8 cellular contexts compared by ENCODE assay signal in the genomic region with DNA sequence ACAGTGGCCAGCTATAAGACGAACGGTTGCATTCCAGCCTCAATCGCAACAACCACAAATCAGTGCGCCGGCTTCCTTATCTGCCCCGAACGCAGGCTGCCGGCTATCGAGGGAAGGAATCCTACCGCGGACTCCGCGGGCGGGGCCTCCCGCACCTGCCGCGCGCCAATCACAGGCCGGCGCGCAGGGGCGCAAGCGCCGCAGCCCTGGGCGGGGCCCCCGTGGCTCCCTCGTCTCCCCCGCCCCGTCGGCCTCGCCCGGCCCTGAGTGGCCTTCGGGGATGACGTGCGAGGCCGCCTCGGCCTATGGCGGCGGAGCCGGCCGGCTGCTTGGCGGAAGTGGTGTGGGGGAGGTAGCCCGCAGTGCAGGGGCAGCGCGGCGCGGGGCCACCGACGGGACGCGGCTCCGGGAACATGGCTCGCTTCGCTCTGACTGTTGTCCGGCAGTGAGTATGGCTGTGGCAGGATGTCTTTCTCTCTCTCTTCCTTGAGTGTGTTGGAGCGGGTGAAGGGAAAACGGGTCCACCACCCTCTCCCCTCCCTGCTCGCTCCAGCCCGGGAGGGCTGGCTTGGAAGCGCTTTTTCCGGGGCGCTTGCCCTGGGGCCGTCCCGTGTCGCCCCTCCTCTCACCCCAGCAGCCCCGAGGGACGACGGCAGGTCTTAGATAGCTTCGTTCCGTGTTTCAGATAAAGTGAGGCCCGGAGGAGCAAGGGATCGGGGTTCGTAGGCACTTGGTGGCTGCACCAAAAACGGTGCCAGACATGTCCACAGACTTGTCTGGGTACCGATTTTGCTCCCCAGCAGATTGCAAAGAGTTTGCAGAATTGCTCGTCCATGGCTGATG. TPM values are rescaled to one million over a fixed set of nuclear protein-coding genes. Genes with fewer than 3 reads are reported as not detected.
DNase-seq lines count a peak whose midpoint lies in the region; ATAC-seq and TF ChIP-seq lines count a peak whose summit lies in the region.

A gene with protein sequence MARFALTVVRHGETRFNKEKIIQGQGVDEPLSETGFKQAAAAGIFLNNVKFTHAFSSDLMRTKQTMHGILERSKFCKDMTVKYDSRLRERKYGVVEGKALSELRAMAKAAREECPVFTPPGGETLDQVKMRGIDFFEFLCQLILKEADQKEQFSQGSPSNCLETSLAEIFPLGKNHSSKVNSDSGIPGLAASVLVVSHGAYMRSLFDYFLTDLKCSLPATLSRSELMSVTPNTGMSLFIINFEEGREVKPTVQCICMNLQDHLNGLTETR (plus strand): TSS at position 355 of the 843 bp plus-strand sequence. CDS start 59 bp downstream, at position 414.

- no peaks in the 10 kb centered on the region for H3K4me1 ChIP-seq in BE2C

- TF ChIP-seq CTCF in BE2C (IDR thresholded peaks at IDR 0.05; ENCODE audit: low read depth, low read length), result no peak

- peaks cover 9% of the 10 kb centered on the region for H3K27me3 ChIP-seq in BE2C

- peak within 1 kb of the TSS; percentile 96 for H3K4me3 ChIP-seq in BE2C (ENCODE audit: low read depth, low read length)

- DNase-seq in BE2C, result peak; percentile 96
- peak; percentile 95 for DNase-seq in GM19240 (ENCODE audit: insufficient read length, low spot score)
- peak; percentile 73 to 91 for DNase-seq in NCI-H524 (lab: John Stamatoyannopoulos, UW)
- peak; percentile 82 to 88 for DNase-seq in activated CD4-positive, alpha-beta T cell treated with anti-CD3 and anti-CD28 coated beads for 4 hours
- DNase-seq in kidney tubule cell (ENCODE audit: low spot score), result peak; percentile 96
- DNase-seq in stimulated activated CD4-positive, alpha-beta T cell treated with anti-CD3 and anti-CD28 coated beads, Interleukin-1b, Interleukin-23, amount 100 ng/mL, for 1 hour (ENCODE audit: low read depth in 2 of 2), result peak; percentile 72 to 78

- no peaks in the 10 kb centered on the region for H3K9me3 ChIP-seq in BE2C

- peak; percentile 90 for ATAC-seq in HG03457 (IDR thresholded peaks at IDR 0.05; ENCODE audit: unreplicated experiment)

- peak within 1 kb of the TSS; percentile 75 for H3K27ac ChIP-seq in cingulate gyrus (ENCODE audit: low read depth, low read length)

- no peaks in the 10 kb centered on the region for H3K36me3 ChIP-seq in BE2C

RNA-seq across cellular contexts. Expression of the gene that starts here (rescaled TPM):
- 9.6 TPM for polyA plus RNA-seq in BE2C (2012; ENCODE audit: insufficient read depth, insufficient read length, low read depth)

Comparison
In these comparisons a context has a peak if more than half of its experiments do, and no peak if none do; other contexts are left out.
1. Peak in every context shown above with its lines: DNase-seq, ATAC-seq, H3K4me3 ChIP-seq and H3K27ac ChIP-seq.